Comparison of ENCODE assay signal across 9 cellular contexts in genomic region chr3:33645060-33645841, GRCh38.
DNase-seq lines count a peak whose midpoint lies in the region; ATAC-seq and TF ChIP-seq lines count a peak whose summit lies in the region.
"Had no signal": no experiment of that assay in that cellular context is flagged by ENCODE, and none has a peak within 500 bp of the region (broad histone marks: within the 10 kb centered on the region; RNA-seq: fewer than 3 reads in every experiment).

No MANE protein-coding gene starts in this region.

- no peak for TF ChIP-seq CTCF in OCI-LY1 (IDR thresholded peaks at IDR 0.05; ENCODE audit: low read length)
- no peak for TF ChIP-seq CTCF in cardiac fibroblast (IDR thresholded peaks at IDR 0.05; ENCODE audit: low read depth, low read length)

- no peaks in the 10 kb centered on the region for H3K27me3 ChIP-seq in OCI-LY1 (ENCODE audit: insufficient read depth, low read length)
- no peaks in the 10 kb centered on the region for H3K27me3 ChIP-seq in stomach smooth muscle (ENCODE audit: control insufficient read depth in 1 of 2, insufficient read depth in 2 of 2, low read length in 2 of 2)

- peaks cover 19% of the 10 kb centered on the region for H3K4me1 ChIP-seq in OCI-LY1 (ENCODE audit: insufficient read depth, low read length, severe bottlenecking)
- H3K4me1 ChIP-seq in stomach smooth muscle (ENCODE audit: control insufficient read depth, insufficient read depth, low read length), result no peaks in the 10 kb centered on the region

- H3K4me3 ChIP-seq in OCI-LY1 (ENCODE audit: low read depth, low read length, poor library complexity, severe bottlenecking), result peak overlapping the region; percentile 55
- H3K4me3 ChIP-seq in cardiac fibroblast (replicated peaks in 1 of 2; ENCODE audit: low read depth in 2 of 2, low read length in 2 of 2), result peak overlapping the region; percentile 35 to 42
- H3K4me3 ChIP-seq in stomach smooth muscle (ENCODE audit: low read length in 2 of 2), result peak overlapping the region; percentile 67 to 85

- no peak overlapping the region for H3K27ac ChIP-seq in OCI-LY1 (ENCODE audit: low read depth, low read length, poor library complexity, severe bottlenecking)
- H3K27ac ChIP-seq in stomach smooth muscle (ENCODE audit: low read length), result no peak overlapping the region
- H3K27ac ChIP-seq: HL-60 had no signal

- H3F3A ChIP-seq in OCI-LY1 (ENCODE audit: insufficient read depth, low read length), result no peaks in the 10 kb centered on the region

- no peak overlapping the region for H2AFZ ChIP-seq in OCI-LY1 (ENCODE audit: low read length)

- H3K9me3 ChIP-seq in OCI-LY1 (ENCODE audit: low read length), result no peaks in the 10 kb centered on the region
- H3K9me3 ChIP-seq in stomach smooth muscle (ENCODE audit: control insufficient read depth in 2 of 2, low read length in 2 of 2), result no peaks in the 10 kb centered on the region

- ATAC-seq in GM18868 (IDR thresholded peaks at IDR 0.05; ENCODE audit: unreplicated experiment) (peak; percentile 43), GM21360 (IDR thresholded peaks at IDR 0.05; ENCODE audit: unreplicated experiment) (no peak), HG03108 (IDR thresholded peaks at IDR 0.05; ENCODE audit: unreplicated experiment) (no peak)

- H3K9ac ChIP-seq in OCI-LY1 (ENCODE audit: low read length), result no peak overlapping the region
- peak overlapping the region; percentile 51 to 55 for H3K9ac ChIP-seq in stomach smooth muscle (ENCODE audit: low read length in 2 of 2)

- H4K20me1 ChIP-seq in OCI-LY1 (ENCODE audit: insufficient read depth, low read length), result no peaks in the 10 kb centered on the region

- H3K36me3 ChIP-seq in OCI-LY1 (ENCODE audit: insufficient read depth, low read length), result no peaks in the 10 kb centered on the region
- no peaks in the 10 kb centered on the region for H3K36me3 ChIP-seq in stomach smooth muscle (ENCODE audit: control insufficient read depth in 2 of 2, insufficient read depth in 2 of 2, low read length in 2 of 2)

- no peaks in the 10 kb centered on the region for H3K79me2 ChIP-seq in OCI-LY1 (ENCODE audit: insufficient read depth, low read length)

- H3K9me2 ChIP-seq in OCI-LY1 (ENCODE audit: low read depth, low read length), result no peaks in the 10 kb centered on the region

- peak; percentile 28 to 56 for DNase-seq in cardiac fibroblast (ENCODE audit: low read depth in 2 of 2)
- DNase-seq in kidney tubule cell (ENCODE audit: low spot score), result peak; percentile 54
- DNase-seq in mesenteric fat pad (ENCODE audit: low spot score), result no peak

- H3K4me2 ChIP-seq in OCI-LY1 (ENCODE audit: low read length), result peak overlapping the region; percentile 63
